27 cellular contexts compared by ENCODE assay signal in the genomic region with DNA sequence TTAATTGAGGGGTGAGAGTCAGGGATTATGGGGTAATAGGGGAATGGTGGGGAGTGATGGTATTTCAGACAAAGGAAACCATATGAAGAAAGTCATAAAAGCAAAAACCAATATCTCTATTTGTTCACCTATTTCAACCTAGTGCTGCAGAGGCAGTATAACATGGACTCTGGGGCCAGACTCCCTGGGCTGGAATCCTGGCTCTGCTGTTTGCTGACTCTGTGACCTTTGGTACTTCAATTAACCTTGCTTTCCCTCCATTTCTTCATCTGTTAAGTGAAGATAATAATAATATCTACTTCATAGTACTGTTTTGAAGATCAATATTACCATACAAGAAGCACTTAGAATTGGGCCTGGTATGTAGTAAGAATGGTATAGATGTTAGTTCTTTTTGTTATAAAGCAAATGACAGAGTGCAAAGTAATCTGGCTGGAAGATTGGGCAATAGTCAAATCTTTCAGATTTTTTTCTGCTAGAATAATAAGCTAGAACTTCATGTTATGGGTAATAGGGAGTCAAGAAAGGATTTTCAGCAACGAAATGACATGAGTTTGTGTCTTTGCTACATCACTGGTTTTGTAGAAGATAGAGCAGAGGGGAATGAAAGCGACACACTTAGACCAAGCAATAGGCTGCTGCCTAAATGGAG. TPM values are rescaled to one million over a fixed set of nuclear protein-coding genes. Genes with fewer than 3 reads are reported as not detected.
"Had no signal": no experiment of that assay in that cellular context is flagged by ENCODE, and none has a peak within 500 bp of the region (broad histone marks: within the 10 kb centered on the region; RNA-seq: fewer than 3 reads in every experiment).

No MANE protein-coding gene starts in this region.

- H3K36me3 ChIP-seq: heart right ventricle, left ventricle myocardium inferior, thoracic aorta, transverse colon had no signal

- H3K9ac ChIP-seq: parathyroid adenoma had no signal

- ATAC-seq: heart right ventricle; natural killer cell treated with Interleukin-12 subunit alpha and Interleukin-12 subunit beta and Interleukin-15 and Interleukin-18, amount 100 ng/mL, for 72 hours; psoas muscle; sciatic nerve; stimulated activated naive B cell treated with anti-CD40 and anti-IgM and Interleukin-4, amounts not matched to agents 10 μg/mL and 1 μg/mL and 100 μg/mL, for 72 hours; stimulated activated naive CD8-positive, alpha-beta T cell treated with anti-CD3 and anti-CD28 coated beads, Interleukin-15, amount 100 ng/mL, for 72 hours had no signal

- H3K4me1 Mint-ChIP-seq: stimulated activated naive B cell treated with anti-CD40 and anti-IgM and Interleukin-4, amounts not matched to agents 10 μg/mL and 1 μg/mL and 100 μg/mL, for 72 hours; stimulated activated naive CD8-positive, alpha-beta T cell treated with anti-CD3 and anti-CD28 coated beads, Interleukin-15, amount 100 ng/mL, for 72 hours had no signal

- H3K4me1 ChIP-seq: heart right ventricle, left ventricle myocardium inferior, parathyroid adenoma, psoas muscle, transverse colon had no signal

- FAIRE-seq: frontal cortex, keratinocyte had no signal

- H3K9me3 Mint-ChIP-seq: natural killer cell treated with Interleukin-12 subunit alpha and Interleukin-12 subunit beta and Interleukin-15 and Interleukin-18, amount 100 ng/mL, for 72 hours; stimulated activated naive B cell treated with anti-CD40 and anti-IgM and Interleukin-4, amounts not matched to agents 10 μg/mL and 1 μg/mL and 100 μg/mL, for 72 hours; stimulated activated naive CD8-positive, alpha-beta T cell treated with anti-CD3 and anti-CD28 coated beads, Interleukin-15, amount 100 ng/mL, for 72 hours had no signal

- H3K4me3 Mint-ChIP-seq: natural killer cell treated with Interleukin-12 subunit alpha and Interleukin-12 subunit beta and Interleukin-15 and Interleukin-18, amount 100 ng/mL, for 72 hours; stimulated activated naive B cell treated with anti-CD40 and anti-IgM and Interleukin-4, amounts not matched to agents 10 μg/mL and 1 μg/mL and 100 μg/mL, for 72 hours; stimulated activated naive CD8-positive, alpha-beta T cell treated with anti-CD3 and anti-CD28 coated beads, Interleukin-15, amount 100 ng/mL, for 72 hours had no signal

- H3K27ac ChIP-seq: heart right ventricle, left ventricle myocardium inferior, parathyroid adenoma, psoas muscle, thoracic aorta, transverse colon had no signal

- H3K36me3 Mint-ChIP-seq: natural killer cell treated with Interleukin-12 subunit alpha and Interleukin-12 subunit beta and Interleukin-15 and Interleukin-18, amount 100 ng/mL, for 72 hours; stimulated activated naive B cell treated with anti-CD40 and anti-IgM and Interleukin-4, amounts not matched to agents 10 μg/mL and 1 μg/mL and 100 μg/mL, for 72 hours had no signal

- H3K9me3 ChIP-seq: heart right ventricle, left ventricle myocardium inferior, psoas muscle, thoracic aorta, transverse colon had no signal

- H3K79me2 ChIP-seq: parathyroid adenoma had no signal

- H3K27ac Mint-ChIP-seq: natural killer cell treated with Interleukin-12 subunit alpha and Interleukin-12 subunit beta and Interleukin-15 and Interleukin-18, amount 100 ng/mL, for 72 hours; stimulated activated naive B cell treated with anti-CD40 and anti-IgM and Interleukin-4, amounts not matched to agents 10 μg/mL and 1 μg/mL and 100 μg/mL, for 72 hours; stimulated activated naive CD8-positive, alpha-beta T cell treated with anti-CD3 and anti-CD28 coated beads, Interleukin-15, amount 100 ng/mL, for 72 hours had no signal

- H2AFZ ChIP-seq: parathyroid adenoma had no signal

- H3K27me3 ChIP-seq: dorsolateral prefrontal cortex, transverse colon had no signal

- H3K4me3 ChIP-seq: dorsolateral prefrontal cortex, heart right ventricle, left ventricle myocardium inferior, lung, psoas muscle, thoracic aorta, transverse colon had no signal

- DNase-seq: cortex of kidney; dorsolateral prefrontal cortex; effector CD8-positive, alpha-beta T cell; heart right ventricle; left ventricle myocardium inferior; mesenchymal stem cell; midbrain; psoas muscle; retina; stimulated activated CD4-positive, alpha-beta T cell treated with anti-CD3 and anti-CD28 coated beads, Interleukin-2, amount 100 ng/mL, for 24 hours; stimulated activated CD4-positive, alpha-beta T cell treated with anti-CD3 and anti-CD28 coated beads, Interleukin-4, amount 100 ng/mL, for 4 hours; stimulated activated naive B cell treated with anti-CD40 and anti-IgM and Interleukin-4, amounts not matched to agents 10 μg/mL and 1 μg/mL and 100 μg/mL, for 72 hours; stimulated activated naive CD8-positive, alpha-beta T cell treated with anti-CD3 and anti-CD28 coated beads, Interleukin-15, amount 100 ng/mL, for 72 hours; transverse colon had no signal

RNA-seq across cellular contexts. Expression of a gene that starts 36.4 kb away (rescaled TPM):
- total RNA-seq: chondrocyte; frontal cortex; glomerular endothelial cell; heart right ventricle; left ventricle myocardium inferior; lung; natural killer cell treated with Interleukin-12 subunit alpha and Interleukin-12 subunit beta and Interleukin-15 and Interleukin-18, amount 100 ng/mL, for 72 hours; omental fat pad; psoas muscle; sciatic nerve; skeletal muscle tissue; subcutaneous adipose tissue; thoracic aorta; transverse colon; ureter had no signal
- polyA plus RNA-seq: heart right ventricle, psoas muscle had no signal
